29 cellular contexts compared by ENCODE assay signal in the genomic region with DNA sequence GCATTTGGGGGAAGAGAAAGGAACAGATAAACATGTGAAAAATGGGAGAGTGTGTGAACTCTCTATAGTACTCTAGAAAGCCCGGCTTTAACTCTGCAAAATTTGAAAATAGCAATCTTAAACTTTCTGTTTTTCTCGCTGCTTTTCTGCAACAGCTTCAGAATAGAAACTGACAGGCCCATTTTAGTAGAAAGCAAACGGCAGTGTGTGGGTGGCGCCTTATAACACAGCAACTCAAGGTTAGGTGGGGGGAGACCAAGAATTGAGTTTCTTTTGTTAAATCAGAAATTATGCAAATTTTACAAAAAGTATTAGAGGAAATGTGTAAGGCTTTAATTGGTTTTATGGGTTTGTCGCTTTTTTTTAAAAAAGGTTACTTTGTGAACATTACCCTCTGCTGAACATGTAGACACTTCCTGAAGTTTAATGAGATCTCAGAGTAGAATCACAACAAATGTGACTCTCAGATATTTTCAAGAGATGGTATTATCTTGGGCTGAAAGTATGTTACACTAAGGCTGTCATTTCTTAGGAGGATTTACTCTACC.
A peak's percentile ranks its signal among the peaks of the same experiment; 100 is the strongest.
DNase-seq lines count a peak whose midpoint lies in the region; ATAC-seq and TF ChIP-seq lines count a peak whose summit lies in the region.
"Had no signal": no experiment of that assay in that cellular context is flagged by ENCODE, and none has a peak within 500 bp of the region (broad histone marks: within the 10 kb centered on the region; RNA-seq: fewer than 3 reads in every experiment).

No MANE protein-coding gene starts in this region.

- H3K36me3 ChIP-seq in HEK293 (ENCODE audit: control insufficient read depth in 2 of 2, insufficient read depth in 1 of 2, low read length in 2 of 2) (no peaks in the 10 kb centered on the region), MM.1S (replicated peaks; ENCODE audit: insufficient read depth, low read length) (no peaks in the 10 kb centered on the region)
- H3K36me3 ChIP-seq: esophagus muscularis mucosa, lower lobe of right lung, MG63, tibial artery had no signal

- DNase-seq in MM.1S (peak; percentile 62), iPS-NIHi11 (ENCODE audit: low spot score) (no peak), coronary artery (ENCODE audit: low spot score) (no peak), middle frontal gyrus (ENCODE audit: extremely low spot score, low spot score) (no peak)
- DNase-seq: activated CD4-positive, alpha-beta memory T cell treated with anti-CD3 and anti-CD28 coated beads for 36 hours; activated CD4-positive, CD25-positive, alpha-beta regulatory T cell treated with anti-CD3 and anti-CD28 coated beads, Interleukin-2, amount 50 U/mL, for 72 hours; activated CD8-positive, alpha-beta memory T cell treated with anti-CD3 and anti-CD28 coated beads, Interleukin-2, amount 50 U/mL, for 48 hours; activated naive CD4-positive, alpha-beta T cell treated with anti-CD3 and anti-CD28 coated beads, Interleukin-2, amount 50 U/mL, for 16 hours; body of pancreas; DMS 273 treated with DMSO at 0.1 percent for 48 hours; dorsolateral prefrontal cortex; lower lobe of right lung; MG63; NCI-H1105 treated with DMSO at 0.1 percent for 48 hours; NCI-H2029 treated with DMSO at 0.1 percent for 48 hours; NCI-H524 treated with DMSO at 0.1 percent for 48 hours; Right ventricle myocardium superior; stimulated activated CD4-positive, alpha-beta T cell treated with anti-CD3 and anti-CD28 coated beads, Interleukin-15, amount 100 ng/mL, for 24 hours; stimulated activated CD4-positive, alpha-beta T cell treated with anti-CD3 and anti-CD28 coated beads, Interleukin-4, amount 100 ng/mL, for 4 hours; T-helper 17 cell; tibial artery had no signal

- H3K27me3 Mint-ChIP-seq in nephron (ENCODE audit: low read depth), result no peaks in the 10 kb centered on the region
- H3K27me3 Mint-ChIP-seq: activated CD4-positive, alpha-beta memory T cell treated with anti-CD3 and anti-CD28 coated beads for 36 hours; natural killer cell treated with Interleukin-12 subunit alpha and Interleukin-12 subunit beta and Interleukin-15 and Interleukin-18, amount 100 ng/mL, for 72 hours; T-helper 17 cell had no signal

- peak overlapping the region; percentile 23; the same call in 1 of the 2 replicates for H3K9ac ChIP-seq in MM.1S (ENCODE audit: low read length)
- H3K9ac ChIP-seq: BLaER1 had no signal

- H3K36me3 Mint-ChIP-seq in nephron (ENCODE audit: low read depth), result peaks cover 21% of the 10 kb centered on the region
- H3K36me3 Mint-ChIP-seq: activated CD4-positive, alpha-beta memory T cell treated with anti-CD3 and anti-CD28 coated beads for 36 hours; natural killer cell treated with Interleukin-12 subunit alpha and Interleukin-12 subunit beta and Interleukin-15 and Interleukin-18, amount 100 ng/mL, for 72 hours had no signal

- peak overlapping the region; percentile 69 for H3K4me2 ChIP-seq in MM.1S (ENCODE audit: low read depth, low read length)
- H3K4me2 ChIP-seq: BLaER1 had no signal

- peak overlapping the region in 2 of 3 experiments; percentile 3 to 39 for H3K27ac Mint-ChIP-seq in nephron
- H3K27ac Mint-ChIP-seq: activated CD4-positive, alpha-beta memory T cell treated with anti-CD3 and anti-CD28 coated beads for 36 hours; activated T-helper 1 cell treated with anti-CD3 and anti-CD28 coated beads, Interleukin-12 subunit alpha, Interleukin-12 subunit beta, Interleukin-2, Interleukin-4 antibody, amounts not matched to agents 30 ng/mL and 10 ng/mL and 1 ng/mL, durations not matched to agents 14 hours and 24 hours and 36 hours; natural killer cell treated with Interleukin-12 subunit alpha and Interleukin-12 subunit beta and Interleukin-15 and Interleukin-18, amount 100 ng/mL, for 72 hours; T-helper 17 cell had no signal

- H2AFZ ChIP-seq in MM.1S (ENCODE audit: low read length), result 0 out of 2 replicates have a peak overlapping the region, but pooled peaks have one; percentile 9

- peaks cover 34% of the 10 kb centered on the region for H3K79me2 ChIP-seq in MM.1S (ENCODE audit: low read length)

- no peak overlapping the region for H3K27ac ChIP-seq in HEK293 (ENCODE audit: extremely low read depth, low read depth, low read length)
- H3K27ac ChIP-seq in MM.1S (ENCODE audit: low read length), result peak overlapping the region; percentile 57; the same call in 1 of the 2 replicates
- H3K27ac ChIP-seq in coronary artery, result no peak overlapping the region
- H3K27ac ChIP-seq: BLaER1, body of pancreas, dorsolateral prefrontal cortex, esophagus muscularis mucosa, lower lobe of right lung, tibial artery had no signal

- H3K9me2 ChIP-seq in MM.1S (replicated peaks; ENCODE audit: insufficient read depth, low read length), result no peaks in the 10 kb centered on the region

- no peaks in the 10 kb centered on the region for H3K9me3 ChIP-seq in HEK293 (ENCODE audit: control insufficient read depth, insufficient read depth, low read depth, low read length)
- H3K9me3 ChIP-seq in MM.1S (replicated peaks; ENCODE audit: insufficient read depth, low read length), result no peaks in the 10 kb centered on the region
- H3K9me3 ChIP-seq: body of pancreas, esophagus muscularis mucosa, HAP-1, lower lobe of right lung, MG63, tibial artery had no signal

- CTCF ChIA-PET in HEK293 (lab: Yijun Ruan, JAX), result no interaction called here

- POLR2A ChIA-PET in HEK293 (lab: Yijun Ruan, JAX), result no interaction called here

- peaks cover 44% of the 10 kb centered on the region for H3K4me1 Mint-ChIP-seq in nephron
- H3K4me1 Mint-ChIP-seq: T-helper 17 cell had no signal

- ATAC-seq in GM19023 (IDR thresholded peaks at IDR 0.05; ENCODE audit: unreplicated experiment), result peak; percentile 68
- ATAC-seq: body of pancreas; lower lobe of right lung; natural killer cell treated with Interleukin-12 subunit alpha and Interleukin-12 subunit beta and Interleukin-15 and Interleukin-18, amount 100 ng/mL, for 72 hours; T-helper 17 cell had no signal

- H3K27me3 ChIP-seq in MM.1S (replicated peaks; ENCODE audit: insufficient read depth, low read length), result no peaks in the 10 kb centered on the region
- H3K27me3 ChIP-seq: BLaER1, body of pancreas, dorsolateral prefrontal cortex, esophagus muscularis mucosa, MG63, tibial artery had no signal

- no peak overlapping the region for H3K4me3 ChIP-seq in HEK293 (ENCODE audit: low read depth, low read length)
- H3K4me3 ChIP-seq in MM.1S (ENCODE audit: low read length), result peak overlapping the region; percentile 10
- no peak overlapping the region for H3K4me3 ChIP-seq in coronary artery
- H3K4me3 ChIP-seq: BLaER1, body of pancreas, dorsolateral prefrontal cortex, esophagus muscularis mucosa, HAP-1, lower lobe of right lung, MG63, tibial artery had no signal

- no peak overlapping the region for H3K4me3 Mint-ChIP-seq in nephron
- H3K4me3 Mint-ChIP-seq: activated CD4-positive, alpha-beta memory T cell treated with anti-CD3 and anti-CD28 coated beads for 36 hours; activated T-helper 1 cell treated with anti-CD3 and anti-CD28 coated beads, Interleukin-12 subunit alpha, Interleukin-12 subunit beta, Interleukin-2, Interleukin-4 antibody, amounts not matched to agents 30 ng/mL and 10 ng/mL and 1 ng/mL, durations not matched to agents 14 hours and 24 hours and 36 hours; natural killer cell treated with Interleukin-12 subunit alpha and Interleukin-12 subunit beta and Interleukin-15 and Interleukin-18, amount 100 ng/mL, for 72 hours; T-helper 17 cell had no signal

- no peaks in the 10 kb centered on the region for H4K20me1 ChIP-seq in MM.1S (ENCODE audit: insufficient read depth, low read length)
- H4K20me1 ChIP-seq: BLaER1 had no signal

- TF ChIP-seq CTCF in HEK293 (tag by site-specific recombination; IDR thresholded peaks at IDR 0.05) (no peak), MM.1S (IDR thresholded peaks at IDR 0.05; ENCODE audit: low read length) (no peak), nephron (IDR thresholded peaks at IDR 0.05; ENCODE audit: unreplicated experiment in 3 of 3) (no peak), coronary artery (IDR thresholded peaks at IDR 0.05) (no peak)

- no peaks in the 10 kb centered on the region for H3K9me3 Mint-ChIP-seq in nephron
- H3K9me3 Mint-ChIP-seq: activated CD4-positive, alpha-beta memory T cell treated with anti-CD3 and anti-CD28 coated beads for 36 hours; activated T-helper 1 cell treated with anti-CD3 and anti-CD28 coated beads, Interleukin-12 subunit alpha, Interleukin-12 subunit beta, Interleukin-2, Interleukin-4 antibody, amounts not matched to agents 30 ng/mL and 10 ng/mL and 1 ng/mL, durations not matched to agents 14 hours and 24 hours and 36 hours; natural killer cell treated with Interleukin-12 subunit alpha and Interleukin-12 subunit beta and Interleukin-15 and Interleukin-18, amount 100 ng/mL, for 72 hours had no signal

- H3K4me1 ChIP-seq in HEK293 (ENCODE audit: control insufficient read depth, insufficient read depth, low read length) (peaks cover 20% of the 10 kb centered on the region), MM.1S (ENCODE audit: low read length) (peaks cover 28% of the 10 kb centered on the region)
- H3K4me1 ChIP-seq: BLaER1, body of pancreas, HAP-1 had no signal

- H3F3A ChIP-seq in MM.1S (ENCODE audit: insufficient read depth, low read length), result peaks cover 18% of the 10 kb centered on the region

TF ChIP-seq in HEK293, 187 proteins besides CTCF, POLR2A, EP300 and RAD21:
- TF ChIP-seq ZIC2 (tag by site-specific recombination; IDR thresholded peaks at IDR 0.05), result no peak
- TF ChIP-seq PRDM6 (tag by site-specific recombination; IDR thresholded peaks at IDR 0.05), result peak; percentile 53
- 0 out of 2 replicates have a peak, but pooled peaks have one; percentile 12 for TF ChIP-seq ZFHX2 (tag by site-specific recombination; conservative IDR thresholded peaks at IDR 0.05)
